ENCODE assay signal across 15 cellular contexts in the genomic region with DNA sequence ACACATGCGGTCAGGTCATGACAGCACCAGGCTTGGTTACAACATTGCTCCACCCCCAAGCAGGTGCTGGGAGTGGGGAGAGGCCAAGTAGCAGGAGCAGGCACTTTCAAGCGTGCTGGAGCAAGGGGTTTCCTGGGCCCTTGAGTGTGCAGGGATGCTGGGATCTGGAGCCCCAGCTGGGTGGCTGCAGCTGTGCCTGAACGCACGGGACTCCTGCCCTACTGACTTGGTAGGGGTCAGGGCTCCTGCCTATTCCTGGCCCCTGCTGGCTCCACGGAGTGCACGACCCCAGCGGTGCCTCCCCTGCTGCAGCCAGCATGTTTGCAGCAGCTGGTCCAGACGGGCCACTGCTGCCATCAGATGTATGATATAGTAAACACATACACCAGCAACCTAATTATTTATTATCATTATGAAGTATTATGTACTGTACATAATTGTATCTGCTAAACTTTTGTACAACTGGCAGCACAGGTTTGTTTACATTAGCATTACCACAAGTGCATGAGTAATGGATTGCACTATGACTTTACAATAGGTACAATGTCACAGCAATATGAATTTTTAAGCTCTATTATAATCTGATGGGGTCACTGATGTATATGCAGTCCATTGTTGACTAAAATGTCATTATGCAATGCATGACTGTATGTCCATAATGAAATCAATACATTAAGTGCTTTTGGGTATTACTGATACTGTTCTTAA.
DNase-seq lines count a peak whose midpoint lies in the region; ATAC-seq and TF ChIP-seq lines count a peak whose summit lies in the region.
"Had no signal": no experiment of that assay in that cellular context is flagged by ENCODE, and none has a peak within 500 bp of the region (broad histone marks: within the 10 kb centered on the region; RNA-seq: fewer than 3 reads in every experiment).

No MANE protein-coding gene starts in this region.

- H3K27me3 ChIP-seq in breast epithelium, result no peaks in the 10 kb centered on the region
- H3K27me3 ChIP-seq in aorta (ENCODE audit: control insufficient read depth in 1 of 2, insufficient read depth in 2 of 2, low read length in 1 of 2), result no peaks in the 10 kb centered on the region

- H3K4me1 ChIP-seq in breast epithelium, result no peaks in the 10 kb centered on the region
- no peaks in the 10 kb centered on the region for H3K4me1 ChIP-seq in aorta (ENCODE audit: control insufficient read depth in 1 of 2, insufficient read depth in 2 of 2, low read length in 2 of 2)
- H3K4me1 ChIP-seq: Caco-2 had no signal

- intact Hi-C loops in MCF 10A (cut with micrococcal nuclease) (no loop called here), breast epithelium (cut with DNase I; ENCODE audit: low total_unique reads) (no loop called here), aorta (cut with DNase I) (no loop called here)

- 76 to 78% methylated on average over 7 to 8 of the region's 8 CpGs for WGBS in aorta, 2 donors

- no peaks in the 10 kb centered on the region for H3K36me3 Mint-ChIP-seq in MCF 10A (ENCODE audit: insufficient read depth, unreplicated experiment)
- H3K36me3 Mint-ChIP-seq in activated T-helper 17 cell treated with anti-CD3 and anti-CD28 coated beads, Interleukin-2, amount 50 U/mL, for 72 hours (ENCODE audit: low read depth), result no peaks in the 10 kb centered on the region

- no peak overlapping the region for H3K4me3 Mint-ChIP-seq in MCF 10A (ENCODE audit: unreplicated experiment)
- no peak overlapping the region for H3K4me3 Mint-ChIP-seq in activated T-helper 17 cell treated with anti-CD3 and anti-CD28 coated beads, Interleukin-2, amount 50 U/mL, for 72 hours

- H3K9me3 ChIP-seq in breast epithelium (no peaks in the 10 kb centered on the region), aorta (ENCODE audit: control insufficient read depth, low read length) (no peaks in the 10 kb centered on the region)
- H3K9me3 ChIP-seq: Caco-2 had no signal

- ATAC-seq in aorta (ENCODE audit: low FRiP score), result peak; percentile 21
- ATAC-seq in esophagus mucosa, result no peak
- no peak for ATAC-seq in activated T-helper 17 cell treated with anti-CD3 and anti-CD28 coated beads, Interleukin-2, amount 50 U/mL, for 72 hours (replicated peaks)

- H3K27me3 Mint-ChIP-seq in MCF 10A (ENCODE audit: insufficient read depth, unreplicated experiment), result no peaks in the 10 kb centered on the region
- no peaks in the 10 kb centered on the region for H3K27me3 Mint-ChIP-seq in activated T-helper 17 cell treated with anti-CD3 and anti-CD28 coated beads, Interleukin-2, amount 50 U/mL, for 72 hours

- no peak overlapping the region for H3K4me3 ChIP-seq in breast epithelium
- no peak overlapping the region for H3K4me3 ChIP-seq in choroid plexus epithelial cell (ENCODE audit: low read depth, low read length)
- no peak overlapping the region for H3K4me3 ChIP-seq in aorta (ENCODE audit: low read length in 2 of 2)

- POLR2A ChIA-PET in MCF 10A (lab: Yijun Ruan, JAX), result interaction anchor here (0.6 to 0.8 kb wide), 2 partner anchors 107 to 167 kb away, joined by 3 read pairs; no protein-coding TSS in a partner anchor

- DNase-seq in MCF 10A (ENCODE audit: unreplicated experiment), result peak; percentile 22
- no peak for DNase-seq in breast epithelium (ENCODE audit: low spot score in 2 of 2)
- DNase-seq in NCI-H510A treated with DMSO at 0.1 percent for 48 hours (lab: John Stamatoyannopoulos, UW), result peak; percentile 41
- DNase-seq in choroid plexus epithelial cell (ENCODE audit: low read depth), result peak; percentile 1
- no peak for DNase-seq in aorta
- DNase-seq in activated naive CD4-positive, alpha-beta T cell (lab: John Stamatoyannopoulos, UW), result no peak
- DNase-seq: Caco-2, DMS153, GOT3, NCI-H1694 treated with DMSO at 0.1 percent for 48 hours, NCI-H82, SIG-M5, T-helper 2 cell had no signal

- no peak overlapping the region for H3K27ac ChIP-seq in breast epithelium
- no peak overlapping the region for H3K27ac ChIP-seq in aorta (ENCODE audit: low read depth in 1 of 2, low read length in 2 of 2)

- no TSS peak for BruUV-seq in MCF 10A (replicated peaks; lab: Mats Ljungman, UMichigan)

- H3K36me3 ChIP-seq in breast epithelium (no peaks in the 10 kb centered on the region), aorta (ENCODE audit: control insufficient read depth in 1 of 2, insufficient read depth in 2 of 2, low read length in 1 of 2) (no peaks in the 10 kb centered on the region)

- H3K9me3 Mint-ChIP-seq in MCF 10A (ENCODE audit: unreplicated experiment), result no peaks in the 10 kb centered on the region
- no peaks in the 10 kb centered on the region for H3K9me3 Mint-ChIP-seq in activated T-helper 17 cell treated with anti-CD3 and anti-CD28 coated beads, Interleukin-2, amount 50 U/mL, for 72 hours

- no peak overlapping the region for H3K27ac Mint-ChIP-seq in MCF 10A (ENCODE audit: low read depth, unreplicated experiment)
- no peak overlapping the region for H3K27ac Mint-ChIP-seq in activated T-helper 17 cell treated with anti-CD3 and anti-CD28 coated beads, Interleukin-2, amount 50 U/mL, for 72 hours

- CTCF ChIA-PET in MCF 10A (lab: Yijun Ruan, JAX), result interaction anchor here (0.6 kb wide), 1 partner anchor 1444 kb away, joined by 3 read pairs; no protein-coding TSS in a partner anchor

- no peak for TF ChIP-seq POLR2A in breast epithelium (IDR thresholded peaks at IDR 0.05)

- no peaks in the 10 kb centered on the region for H3K4me1 Mint-ChIP-seq in MCF 10A (ENCODE audit: insufficient read depth, unreplicated experiment)
- H3K4me1 Mint-ChIP-seq in activated T-helper 17 cell treated with anti-CD3 and anti-CD28 coated beads, Interleukin-2, amount 50 U/mL, for 72 hours, result no peaks in the 10 kb centered on the region

- TF ChIP-seq CTCF in MCF 10A (IDR thresholded peaks at IDR 0.05; ENCODE audit: unreplicated experiment) (no peak), breast epithelium (IDR thresholded peaks at IDR 0.05) (no peak), choroid plexus epithelial cell (conservative IDR thresholded peaks at IDR 0.05; ENCODE audit: low read depth, low read length) (no peak)

Comparison
In these comparisons a context has a peak if more than half of its experiments do, and no peak if none do; other contexts are left out.
1. DNase-seq: peak in MCF 10A (single experiment), NCI-H510A treated with DMSO at 0.1 percent for 48 hours (single experiment) and choroid plexus epithelial cell (single experiment); none in breast epithelium (0 of 2), aorta (0 of 2) and activated naive CD4-positive, alpha-beta T cell (0 of 4).